ENCODE assay signal across 21 cellular contexts in genomic region chr12:22126758-22127157, GRCh38.
"Had no signal": no experiment of that assay in that cellular context is flagged by ENCODE, and none has a peak within 500 bp of the region (broad histone marks: within the 10 kb centered on the region; RNA-seq: fewer than 3 reads in every experiment).

No MANE protein-coding gene starts in this region.

- ATAC-seq: HepG2, Panc1, PC-3 had no signal

- FAIRE-seq: HepG2 had no signal

- DNase-seq: IMR-90, Karpas-422, KG1, MM.1S, NCI-H1092 treated with DMSO at 0.1 percent for 48 hours, NCI-H1436, NCI-H187, NCI-H2029, NCI-H226, NCI-H446, NCI-H510A, NCI-H524 treated with DMSO at 0.1 percent for 48 hours, NCI-H69, NCI-H774, PC-3, SHP77, SK-N-SH, SW 1271 had no signal

- H3K27ac ChIP-seq: RWPE1 had no signal

- H3K4me2 ChIP-seq: SK-N-SH had no signal

- H3K9me3 ChIP-seq: SK-N-SH had no signal

- H3K9ac ChIP-seq: SK-N-SH had no signal
